Comparison of ENCODE assay signal across 7 cellular contexts in the genomic region with DNA sequence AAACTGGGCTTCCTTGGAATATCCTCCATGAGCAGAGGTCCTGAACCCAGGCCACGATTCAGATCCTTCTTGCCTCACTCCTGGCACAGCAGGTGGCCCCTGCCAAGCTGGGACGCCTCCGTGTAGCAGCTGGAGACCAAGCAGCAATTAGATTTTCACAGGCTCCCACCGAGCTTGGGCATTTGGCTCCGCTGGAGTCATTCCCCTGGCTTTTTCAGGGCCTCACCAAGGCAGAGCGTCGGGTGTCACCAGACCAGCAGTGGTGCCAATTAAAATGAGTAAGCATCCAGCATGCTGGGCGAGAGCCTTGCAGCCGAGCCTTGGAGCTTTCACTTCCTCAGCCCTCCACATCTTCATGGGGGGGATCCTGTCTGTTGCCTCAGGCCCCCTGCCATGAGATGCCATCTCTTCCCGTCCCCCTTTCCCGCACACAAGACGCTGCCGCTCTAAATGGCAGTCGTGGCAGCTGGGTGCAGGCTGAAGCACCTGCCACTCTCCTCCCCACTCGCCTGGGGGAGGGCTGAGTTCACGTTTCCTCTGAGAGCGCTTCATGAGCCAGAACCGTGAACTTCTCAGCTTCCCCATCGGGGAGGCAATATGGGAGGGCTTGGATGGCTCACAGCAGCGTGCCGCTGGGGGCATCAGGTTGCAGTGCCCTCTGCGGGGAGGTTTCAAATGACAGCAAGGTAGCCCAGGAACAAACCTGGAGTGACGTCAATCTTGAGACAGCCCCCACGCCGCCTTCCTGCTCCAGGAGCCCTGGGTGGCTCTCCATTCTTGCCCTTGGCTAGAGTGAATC. TPM values are rescaled to one million over a fixed set of nuclear protein-coding genes. Genes with fewer than 3 reads are reported as not detected.
A peak's percentile ranks its signal among the peaks of the same experiment; 100 is the strongest.
DNase-seq lines count a peak whose midpoint lies in the region; ATAC-seq, FAIRE-seq and TF ChIP-seq lines count a peak whose summit lies in the region.

No MANE protein-coding gene starts in this region.

- H3K27me3 Mint-ChIP-seq in activated T-cell treated with anti-CD3 and anti-CD28 coated beads, Interleukin-2, amount 50 U/mL, for 72 hours (ENCODE audit: low read depth): no peaks in the 10 kb centered on the region

- ATAC-seq in GM19043 (IDR thresholded peaks at IDR 0.05; ENCODE audit: low read depth, unreplicated experiment) (peak; percentile 60), HG03159 (IDR thresholded peaks at IDR 0.05; ENCODE audit: unreplicated experiment) (peak; percentile 67)
- peak; percentile 79 to 83 for ATAC-seq in activated T-cell treated with anti-CD3 and anti-CD28 coated beads, Interleukin-2, amount 50 U/mL, for 72 hours (replicated peaks in 1 of 2)

- no peak for TF ChIP-seq CTCF in hepatocyte (IDR thresholded peaks at IDR 0.05; ENCODE audit: poor library complexity)

- H3K4me3 Mint-ChIP-seq in activated T-cell treated with anti-CD3 and anti-CD28 coated beads, Interleukin-2, amount 50 U/mL, for 72 hours: peak overlapping the region; percentile 83 to 88

- H3K36me3 ChIP-seq in hepatocyte (replicated peaks; ENCODE audit: insufficient read depth, low read depth): no peaks in the 10 kb centered on the region

- DNase-seq in NCI-H69 (lab: John Stamatoyannopoulos, UW) (peak; percentile 96), hepatocyte (ENCODE audit: low spot score) (no peak), urothelium cell line (ENCODE audit: low spot score) (no peak)
- DNase-seq in activated T-cell treated with anti-CD3 and anti-CD28 coated beads, Interleukin-2, amount 50 U/mL, for 72 hours: peak; percentile 65 to 76
- peak; percentile 26 to 40 for DNase-seq in stimulated activated CD4-positive, alpha-beta T cell treated with anti-CD3 and anti-CD28 coated beads, Interleukin-12 subunit alpha, Interleukin-12 subunit beta, amount 100 ng/mL, for 24 hours (ENCODE audit: low read depth in 2 of 2)

- H3K27me3 ChIP-seq in hepatocyte: no peaks in the 10 kb centered on the region

- no peaks in the 10 kb centered on the region for H4K20me1 ChIP-seq in hepatocyte (ENCODE audit: insufficient read depth, poor library complexity, severe bottlenecking)

- no peak for FAIRE-seq in urothelium cell line (lab: Jason Lieb, UNC)

- H3K79me2 ChIP-seq in hepatocyte: no peaks in the 10 kb centered on the region

- no peak overlapping the region for H3K4me2 ChIP-seq in hepatocyte

- peaks cover 31% of the 10 kb centered on the region for H3K4me1 ChIP-seq in hepatocyte (ENCODE audit: insufficient read depth)

- no peak overlapping the region for H2AFZ ChIP-seq in hepatocyte

- no peaks in the 10 kb centered on the region for H3K9me3 Mint-ChIP-seq in activated T-cell treated with anti-CD3 and anti-CD28 coated beads, Interleukin-2, amount 50 U/mL, for 72 hours

- H3K27ac Mint-ChIP-seq in activated T-cell treated with anti-CD3 and anti-CD28 coated beads, Interleukin-2, amount 50 U/mL, for 72 hours: peak overlapping the region; percentile 69

- H3K36me3 Mint-ChIP-seq in activated T-cell treated with anti-CD3 and anti-CD28 coated beads, Interleukin-2, amount 50 U/mL, for 72 hours (ENCODE audit: insufficient read depth in 2 of 2): peaks cover 2 to 47% of the 10 kb centered on the region in 2 donors

- no peak overlapping the region for H3K4me3 ChIP-seq in hepatocyte

- H3K9me2 ChIP-seq in hepatocyte (replicated peaks; ENCODE audit: insufficient read depth): no peaks in the 10 kb centered on the region

- no peaks in the 10 kb centered on the region for H3K9me3 ChIP-seq in hepatocyte (ENCODE audit: low read depth)

- WGBS in hepatocyte (ENCODE audit: low lambda C conversion rate, missing lambda C conversion rate): 69% methylated on average over 25 of the region's 25 CpGs

- H3K27ac ChIP-seq in hepatocyte: peak overlapping the region; percentile 98

- H3K4me1 Mint-ChIP-seq in activated T-cell treated with anti-CD3 and anti-CD28 coated beads, Interleukin-2, amount 50 U/mL, for 72 hours (ENCODE audit: low read depth): peaks cover 71% of the 10 kb centered on the region

RNA-seq across cellular contexts. Expression of a gene that starts 11.7 kb away (rescaled TPM):
- total RNA-seq in activated T-cell treated with anti-CD3 and anti-CD28 coated beads, Interleukin-2, amount 50 U/mL, for 72 hours: 10 to 100 TPM; 74.7 to 84.0 TPM
- total RNA-seq in hepatocyte: 16.9 and 20.1 TPM in 2 replicates
- 31.3 and 32.1 TPM in 2 replicates for polyA plus RNA-seq in hepatocyte

RNA-seq across cellular contexts. Expression of a gene that starts 47.5 kb away (rescaled TPM):
- total RNA-seq in activated T-cell treated with anti-CD3 and anti-CD28 coated beads, Interleukin-2, amount 50 U/mL, for 72 hours: 10 to 100 TPM; 21.3 to 25.1 TPM
- 16.1 and 19.1 TPM in 2 replicates for total RNA-seq in hepatocyte
- 15.7 and 26.9 TPM in 2 replicates for polyA plus RNA-seq in hepatocyte

RNA-seq across cellular contexts. Expression of a gene that starts 47.7 kb away (rescaled TPM):
- total RNA-seq in activated T-cell treated with anti-CD3 and anti-CD28 coated beads, Interleukin-2, amount 50 U/mL, for 72 hours: 10 to 100 TPM; 81.4 to 82.7 TPM
- total RNA-seq in hepatocyte: 32.3 and 52.6 TPM in 2 replicates
- polyA plus RNA-seq in hepatocyte: 36.0 and 37.8 TPM in 2 replicates

Comparison
In these comparisons a context has a peak if more than half of its experiments do, and no peak if none do; other contexts are left out.
1. DNase-seq: peak in NCI-H69 (single experiment), activated T-cell treated with anti-CD3 and anti-CD28 coated beads, Interleukin-2, amount 50 U/mL, for 72 hours (2 of 2) and stimulated activated CD4-positive, alpha-beta T cell treated with anti-CD3 and anti-CD28 coated beads, Interleukin-12 subunit alpha, Interleukin-12 subunit beta, amount 100 ng/mL, for 24 hours (2 of 2); none in hepatocyte (single experiment) and urothelium cell line (single experiment).
2. Peak in every context shown above with its lines, with median percentiles within 50 percentile points of each other: ATAC-seq.